8 cellular contexts compared by ENCODE assay signal in genomic region chr7:131555565-131556054, GRCh38. TPM values are rescaled to one million over a fixed set of nuclear protein-coding genes. Genes with fewer than 3 reads are reported as not detected.
DNase-seq lines count a peak whose midpoint lies in the region; ATAC-seq and TF ChIP-seq lines count a peak whose summit lies in the region.

No MANE protein-coding gene starts in this region.

- H3K27me3 ChIP-seq in Peyer's patch (no peaks in the 10 kb centered on the region), endocrine pancreas (ENCODE audit: control insufficient read depth, insufficient read depth, low read length) (peaks cover 4% of the 10 kb centered on the region), neuronal stem cell (ENCODE audit: control insufficient read depth in 3 of 3, insufficient read depth in 3 of 3, low read depth in 1 of 3, low read length in 3 of 3) (peaks cover 0 to 14% (median 6%) of the 10 kb centered on the region in 3 experiments)

- H3K18ac ChIP-seq in neuronal stem cell (ENCODE audit: low read length), result peak overlapping the region; percentile 97

- no peak overlapping the region for H3K4ac ChIP-seq in neuronal stem cell (ENCODE audit: low read length)

- H3K36me3 ChIP-seq in Peyer's patch, result no peaks in the 10 kb centered on the region
- H3K36me3 ChIP-seq in endocrine pancreas (ENCODE audit: control insufficient read depth, insufficient read depth, low read length), result no peaks in the 10 kb centered on the region
- H3K36me3 ChIP-seq in neuronal stem cell (replicated peaks in 1 of 2; ENCODE audit: control insufficient read depth in 2 of 2, insufficient read depth in 2 of 2, low read length in 2 of 2), result peaks cover 0 to 28% of the 10 kb centered on the region in 2 donors

- H2AK5ac ChIP-seq in neuronal stem cell (ENCODE audit: low read depth, low read length), result peak overlapping the region; percentile 73

- H3K27ac ChIP-seq in Peyer's patch (peak overlapping the region in 3 of 4 donors; percentile 53 to 64 (median 59)), neuronal stem cell (replicated peaks; ENCODE audit: low read length) (no peak overlapping the region)

- peak overlapping the region; percentile 60 for H2BK12ac ChIP-seq in neuronal stem cell (ENCODE audit: low read length)

- H3K23ac ChIP-seq in neuronal stem cell (ENCODE audit: low read depth, low read length, poor library complexity), result peak overlapping the region; percentile 87

- no peak overlapping the region for H3K14ac ChIP-seq in neuronal stem cell (ENCODE audit: low read length)

- H3K9ac ChIP-seq in endocrine pancreas (ENCODE audit: control insufficient read depth, insufficient read depth, low read length), result peak overlapping the region; percentile 49
- H3K9ac ChIP-seq in neuronal stem cell (ENCODE audit: low read depth, low read length, poor library complexity), result peak overlapping the region; percentile 96

- H2BK5ac ChIP-seq in neuronal stem cell (ENCODE audit: low read length), result peak overlapping the region; percentile 20

- peak overlapping the region; percentile 94 for H2AFZ ChIP-seq in neuronal stem cell (ENCODE audit: low read length)

- H3K4me2 ChIP-seq in neuronal stem cell (ENCODE audit: insufficient read depth, low read length, poor library complexity, severe bottlenecking), result peak overlapping the region; percentile 87

- no CpG with 5 or more reads among the region's 29 CpGs for WGBS in neuronal stem cell (ENCODE audit: extremely low coverage in 2 of 2, insufficient read length in 2 of 2, insufficient replicate concordance in 1 of 2), 2 donors

- H3K4me3 ChIP-seq in GM12865 (ENCODE audit: low read depth, low read length), result peak overlapping the region; percentile 42
- peak overlapping the region; percentile 42 to 73 (median 64) for H3K4me3 ChIP-seq in Peyer's patch
- no peak overlapping the region for H3K4me3 ChIP-seq in endocrine pancreas (ENCODE audit: control insufficient read depth, insufficient read depth, low read length)
- peak overlapping the region; percentile 81 to 82 for H3K4me3 ChIP-seq in neuronal stem cell (ENCODE audit: low read length in 2 of 2)

- H3K9me3 ChIP-seq in Peyer's patch (no peaks in the 10 kb centered on the region), endocrine pancreas (ENCODE audit: control insufficient read depth, low read length) (no peaks in the 10 kb centered on the region), neuronal stem cell (replicated peaks in 1 of 2; ENCODE audit: control insufficient read depth in 2 of 2, insufficient read depth in 1 of 2, low read depth in 1 of 2, low read length in 2 of 2) (no peaks in the 10 kb centered on the region)

- H3K79me1 ChIP-seq in neuronal stem cell (ENCODE audit: low read depth, low read length), result no peaks in the 10 kb centered on the region

- no peak for DNase-seq in GM12865 (ENCODE audit: low read depth)
- peak in 1 of 3 donors; percentile 50 for DNase-seq in Peyer's patch
- DNase-seq in neuronal stem cell (ENCODE audit: low spot score), result no peak
- no peak for DNase-seq in NCI-H1436 (lab: John Stamatoyannopoulos, UW)
- DNase-seq in ureter (ENCODE audit: low spot score), result no peak

- TF ChIP-seq POLR2A in Peyer's patch (IDR thresholded peaks at IDR 0.05), result no peak

- peak overlapping the region; percentile 55 for H2BK15ac ChIP-seq in neuronal stem cell (ENCODE audit: low read length)

- TF ChIP-seq CTCF in GM12865 (IDR thresholded peaks at IDR 0.05; ENCODE audit: insufficient read depth, low read depth, low read length, missing control alignments) (no peak), Peyer's patch (IDR thresholded peaks at IDR 0.05) (no peak)

- H3K4me1 ChIP-seq in Peyer's patch (peaks cover 0 to 26% (median 7%) of the 10 kb centered on the region in 4 donors), endocrine pancreas (ENCODE audit: control insufficient read depth, insufficient read depth, low read length) (no peaks in the 10 kb centered on the region), neuronal stem cell (ENCODE audit: control insufficient read depth in 2 of 2, insufficient read depth in 1 of 2, low read depth in 1 of 2, low read length in 2 of 2) (peaks cover 15 to 29% of the 10 kb centered on the region in 2 donors)

- peak overlapping the region; percentile 56 for H2BK120ac ChIP-seq in neuronal stem cell (ENCODE audit: low read depth, low read length)

- ATAC-seq in HG03378 (IDR thresholded peaks at IDR 0.05; ENCODE audit: unreplicated experiment), result no peak
- ATAC-seq in HG02884 (IDR thresholded peaks at IDR 0.05; ENCODE audit: unreplicated experiment), result no peak

- no peak overlapping the region for H4K8ac ChIP-seq in neuronal stem cell (ENCODE audit: low read depth, low read length)

- H4K91ac ChIP-seq in neuronal stem cell (ENCODE audit: low read depth, low read length, poor library complexity), result no peak overlapping the region

RNA-seq across cellular contexts. Expression of gene PODXL, which starts 0.8 kb away (rescaled TPM):
- total RNA-seq in Peyer's patch, result 10 to 100 TPM in 3 of 4 donors, 1 to 10 TPM in 1; 7.5 to 40.4 (median 15.2) TPM
- polyA plus RNA-seq in neuronal stem cell (2013, experiment 1 of 2), result 42.1 TPM
- 42.8 TPM for polyA plus RNA-seq in neuronal stem cell (2013, experiment 2 of 2)
- total RNA-seq in ureter, result 64.4 TPM
